Comparison of ENCODE assay signal across 8 cellular contexts in the genomic region with DNA sequence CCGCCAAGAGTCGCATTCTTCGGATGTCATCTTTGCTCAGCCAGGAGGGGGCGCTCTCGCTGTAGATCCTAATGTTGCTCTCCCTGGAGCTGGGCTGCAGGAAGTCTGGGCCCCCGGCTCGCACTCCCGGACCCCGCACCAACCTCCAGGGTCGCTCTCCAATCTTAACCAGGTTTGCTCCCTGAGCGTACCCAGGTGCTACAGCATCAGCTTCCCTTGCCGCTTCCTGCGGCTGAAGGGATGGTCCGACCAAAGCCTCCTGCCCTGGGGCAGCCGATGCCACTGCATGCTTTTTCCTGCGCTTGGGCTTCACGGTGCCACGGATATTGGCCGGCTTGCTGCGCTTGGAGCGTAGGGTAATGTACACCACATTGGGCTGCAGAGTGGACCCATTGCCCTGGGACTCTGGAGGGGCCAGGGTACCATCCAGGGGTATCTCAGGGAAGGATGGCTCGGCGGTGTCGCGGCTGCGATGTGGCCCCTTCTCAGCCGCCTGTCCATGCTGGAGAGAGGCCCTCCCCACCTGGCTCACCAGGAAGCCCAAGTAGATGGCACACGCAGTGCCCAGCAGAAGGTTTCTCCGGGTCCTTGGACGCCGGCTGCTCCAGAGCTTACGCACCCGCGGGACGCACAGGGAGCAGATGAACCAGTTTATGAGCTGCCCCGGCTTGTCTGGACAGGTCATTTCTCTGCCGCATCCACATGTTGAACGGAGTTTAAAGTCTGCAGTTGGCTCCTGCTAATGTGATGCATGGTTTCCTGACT. TPM values are rescaled to one million over a fixed set of nuclear protein-coding genes. Genes with fewer than 3 reads are reported as not detected.
DNase-seq lines count a peak whose midpoint lies in the region; ATAC-seq and TF ChIP-seq lines count a peak whose summit lies in the region.

No MANE protein-coding gene starts in this region.

- H3K79me2 ChIP-seq in hepatocyte: peaks cover 75% of the 10 kb centered on the region

- ATAC-seq in activated naive CD8-positive, alpha-beta T cell treated with anti-CD3 and anti-CD28 coated beads, Interleukin-2, amount 10 ng/mL, durations not matched to agents 7 days and 5 days (ENCODE audit: low read depth): no peak
- ATAC-seq in GM21381 (IDR thresholded peaks at IDR 0.05; ENCODE audit: unreplicated experiment) (no peak), GM18517 (IDR thresholded peaks at IDR 0.05; ENCODE audit: unreplicated experiment) (no peak)

- no peaks in the 10 kb centered on the region for H3K9me3 ChIP-seq in hepatocyte (ENCODE audit: low read depth)

- H3K36me3 ChIP-seq in H7 (replicated peaks; ENCODE audit: control insufficient read depth, insufficient read depth, low read length): no peaks in the 10 kb centered on the region
- no peaks in the 10 kb centered on the region for H3K36me3 ChIP-seq in hepatocyte (replicated peaks; ENCODE audit: insufficient read depth, low read depth)

- no peaks in the 10 kb centered on the region for H4K20me1 ChIP-seq in hepatocyte (ENCODE audit: insufficient read depth, poor library complexity, severe bottlenecking)

- peak; percentile 66 for DNase-seq in H7
- DNase-seq in activated naive CD8-positive, alpha-beta T cell treated with anti-CD3 and anti-CD28 coated beads, Interleukin-2, amount 10 ng/mL, durations not matched to agents 7 days and 5 days: peak; percentile 42
- DNase-seq in hepatocyte (ENCODE audit: low spot score): peak; percentile 81
- DNase-seq in stimulated activated CD4-positive, alpha-beta T cell treated with anti-CD3 and anti-CD28 coated beads, Interleukin-2, amount 100 ng/mL, for 24 hours: peak; percentile 19 to 52
- no peak for DNase-seq in midbrain (lab: John Stamatoyannopoulos, UW)

- H3K4me1 Mint-ChIP-seq in activated naive CD8-positive, alpha-beta T cell treated with anti-CD3 and anti-CD28 coated beads, Interleukin-2, amount 10 ng/mL, durations not matched to agents 7 days and 5 days: peaks cover 2% of the 10 kb centered on the region

- H3K4me3 ChIP-seq in H7 (ENCODE audit: insufficient read depth, low read depth, low read length) (no peak overlapping the region), hepatocyte (peak overlapping the region; percentile 30)

- WGBS in hepatocyte (ENCODE audit: low lambda C conversion rate, missing lambda C conversion rate): 59% methylated on average over 38 of the region's 38 CpGs

- POLR2A ChIA-PET in activated naive CD8-positive, alpha-beta T cell treated with anti-CD3 and anti-CD28 coated beads, Interleukin-2, amount 10 ng/mL, durations not matched to agents 7 days and 5 days (lab: Charles Lee): no interaction called here

- H3K27me3 Mint-ChIP-seq in activated naive CD8-positive, alpha-beta T cell treated with anti-CD3 and anti-CD28 coated beads, Interleukin-2, amount 10 ng/mL, durations not matched to agents 7 days and 5 days: peaks cover 40% of the 10 kb centered on the region

- H3K9me2 ChIP-seq in hepatocyte (replicated peaks; ENCODE audit: insufficient read depth): no peaks in the 10 kb centered on the region

- no peaks in the 10 kb centered on the region for H3K9me3 Mint-ChIP-seq in activated naive CD8-positive, alpha-beta T cell treated with anti-CD3 and anti-CD28 coated beads, Interleukin-2, amount 10 ng/mL, durations not matched to agents 7 days and 5 days

- peak overlapping the region; percentile 50 for H2AFZ ChIP-seq in hepatocyte

- peak; percentile 54 for TF ChIP-seq CTCF in C4-2B (conservative IDR thresholded peaks at IDR 0.05)
- TF ChIP-seq CTCF in hepatocyte (IDR thresholded peaks at IDR 0.05; ENCODE audit: poor library complexity): peak; percentile 66

- H3K4me3 Mint-ChIP-seq in activated naive CD8-positive, alpha-beta T cell treated with anti-CD3 and anti-CD28 coated beads, Interleukin-2, amount 10 ng/mL, durations not matched to agents 7 days and 5 days: no peak overlapping the region

- H3K4me1 ChIP-seq in hepatocyte (ENCODE audit: insufficient read depth): peaks cover 33% of the 10 kb centered on the region

- H3K27me3 ChIP-seq in H7 (ENCODE audit: control insufficient read depth, insufficient read depth, low read length) (no peaks in the 10 kb centered on the region), hepatocyte (no peaks in the 10 kb centered on the region)

- H3K27ac ChIP-seq in C4-2B (peak overlapping the region; percentile 39; the same call in 1 of the 2 replicates), hepatocyte (peak overlapping the region; percentile 87)

- no peak overlapping the region for H3K27ac Mint-ChIP-seq in activated naive CD8-positive, alpha-beta T cell treated with anti-CD3 and anti-CD28 coated beads, Interleukin-2, amount 10 ng/mL, durations not matched to agents 7 days and 5 days

- H3K4me2 ChIP-seq in hepatocyte: peak overlapping the region; percentile 66

- no peaks in the 10 kb centered on the region for H3K36me3 Mint-ChIP-seq in activated naive CD8-positive, alpha-beta T cell treated with anti-CD3 and anti-CD28 coated beads, Interleukin-2, amount 10 ng/mL, durations not matched to agents 7 days and 5 days

RNA-seq across cellular contexts. Expression of a gene that starts 2.0 kb away (rescaled TPM):
- 0.07 and 0.42 TPM in 2 replicates for total RNA-seq in H7 (2014; rRNA removed; shearing (Covaris generic))
- under 1 TPM; 0.60 to 0.83 TPM for total RNA-seq in activated naive CD8-positive, alpha-beta T cell treated with anti-CD3 and anti-CD28 coated beads, Interleukin-2, amount 10 ng/mL, durations not matched to agents 7 days and 5 days
- 88.8 and 89.8 TPM in 2 replicates for total RNA-seq in hepatocyte
- polyA plus RNA-seq in hepatocyte: 27.2 and 30.9 TPM in 2 replicates

RNA-seq across cellular contexts. Expression of a gene that starts 39.4 kb away (rescaled TPM):
- 5.2 and 7.1 TPM in 2 replicates for total RNA-seq in H7 (2014; rRNA removed; shearing (Covaris generic))
- under 1 TPM; 0.14 to 0.54 TPM for total RNA-seq in activated naive CD8-positive, alpha-beta T cell treated with anti-CD3 and anti-CD28 coated beads, Interleukin-2, amount 10 ng/mL, durations not matched to agents 7 days and 5 days
- 58.9 and 68.5 TPM in 2 replicates for total RNA-seq in hepatocyte
- polyA plus RNA-seq in hepatocyte: 17.5 and 18.4 TPM in 2 replicates

Comparison
In these comparisons a context has a peak if more than half of its experiments do, and no peak if none do; other contexts are left out.
1. RNA of a gene that starts 2.0 kb away (total RNA-seq): 88.8 to 89.8 TPM in hepatocyte; 0.60 to 0.83 TPM in activated naive CD8-positive, alpha-beta T cell treated with anti-CD3 and anti-CD28 coated beads, Interleukin-2, amount 10 ng/mL, durations not matched to agents 7 days and 5 days and 0.07 to 0.42 TPM in H7; every median in the first group is over 10 times any median in the second.